8 cellular contexts compared by ENCODE assay signal in the genomic region with DNA sequence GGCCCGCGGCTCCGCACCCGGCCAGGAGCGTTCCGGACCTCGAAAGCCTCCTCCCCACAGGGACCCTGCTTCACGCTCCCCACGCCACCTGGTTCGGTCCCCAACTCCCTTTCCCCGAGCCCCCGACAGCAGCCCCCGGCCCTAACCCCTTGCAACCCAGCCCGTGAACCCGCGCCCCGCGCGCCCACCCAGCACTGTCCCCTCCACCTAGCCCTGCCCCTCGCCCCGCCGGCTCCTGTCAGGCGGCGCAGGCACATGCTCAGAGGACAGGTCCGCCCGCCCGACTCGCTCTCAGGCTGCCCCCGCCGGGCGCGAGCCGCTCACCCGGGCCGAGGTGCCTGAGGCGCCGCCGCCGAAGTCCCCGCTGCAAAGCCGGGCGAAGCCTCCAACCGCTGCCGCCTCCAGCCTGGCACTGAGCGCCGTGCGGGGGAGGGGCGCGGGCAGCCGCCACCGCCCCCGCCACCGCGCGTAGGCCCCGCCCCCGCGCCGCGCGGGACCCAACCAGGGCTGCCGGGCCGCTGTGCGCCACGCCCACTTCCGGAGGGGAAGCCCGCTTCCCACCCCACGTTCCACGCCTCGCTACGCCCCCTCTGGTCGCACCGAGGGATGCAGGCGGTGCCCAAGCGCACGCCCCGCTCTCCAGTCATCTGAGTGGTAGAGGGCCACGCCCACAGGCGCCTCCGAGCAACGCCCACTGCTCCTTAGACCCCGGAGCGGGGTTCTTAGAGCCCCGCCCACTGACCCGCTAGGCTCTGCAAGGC. TPM values are rescaled to one million over a fixed set of nuclear protein-coding genes. Genes with fewer than 3 reads are reported as not detected.
DNase-seq lines count a peak whose midpoint lies in the region; ATAC-seq and TF ChIP-seq lines count a peak whose summit lies in the region.

A gene (minus strand): TSS at position 414 of the 761 bp plus-strand sequence. CDS start 30,200 bp downstream, outside the sequence.

- H3K4me2 ChIP-seq in mammary epithelial cell (ENCODE audit: insufficient read depth, low read depth, low read length) (peak within 1 kb of the TSS; percentile 80), smooth muscle cell (peak within 1 kb of the TSS; percentile 92)

- H3F3A ChIP-seq in smooth muscle cell (ENCODE audit: low read depth) = peaks cover 15% of the 10 kb centered on the region

- in situ Hi-C loops in ACHN (cut with HindIII; ENCODE audit: low pct_ligation_motif_present, low pct_unique_long_range_greater_than_20kb, low sequenced_read_pairs) (no loop called here), mammary epithelial cell (cut with MboI; ENCODE audit: low sequenced_read_pairs in 2 of 2) (no loop called here)

- H2AFZ ChIP-seq in mammary epithelial cell (ENCODE audit: low read depth, low read length) (peak within 1 kb of the TSS; percentile 80), smooth muscle cell (ENCODE audit: low read depth) (peak within 1 kb of the TSS; percentile 82)

- no TSS peak for BruUV-seq in mammary epithelial cell (replicated peaks; lab: Mats Ljungman, UMichigan)

- DNase-seq in ACHN (peak; percentile 99), NCI-H2171 (lab: John Stamatoyannopoulos, UW) (peak; percentile 92), WERI-Rb-1 (peak; percentile 97), mammary epithelial cell (peak; percentile 95), iPS-NIHi11 (ENCODE audit: low spot score) (peak; percentile 94), smooth muscle cell (lab: John Stamatoyannopoulos, UW; ENCODE audit: unreplicated experiment) (peak; percentile 97)

- ATAC-seq in GM18867 (IDR thresholded peaks at IDR 0.05; ENCODE audit: unreplicated experiment) (peak; percentile 70), HG03103 (IDR thresholded peaks at IDR 0.05; ENCODE audit: low read depth, unreplicated experiment) (peak; percentile 52)

- peak within 1 kb of the TSS; percentile 92 for H3K4me3 ChIP-seq in WERI-Rb-1 (ENCODE audit: low read depth, low read length)
- H3K4me3 ChIP-seq in mammary epithelial cell (replicated peaks in 1 of 3; ENCODE audit: insufficient read depth in 1 of 3, low read depth in 2 of 3, low read length in 3 of 3) = peak within 1 kb of the TSS; percentile 87 to 99 (median 98)
- peak within 1 kb of the TSS; percentile 96 for H3K4me3 ChIP-seq in smooth muscle cell

- H3K4me1 ChIP-seq in mammary epithelial cell (ENCODE audit: insufficient read depth, low read length) = peaks cover 37% of the 10 kb centered on the region
- H3K4me1 ChIP-seq in smooth muscle cell (ENCODE audit: low read depth) = peaks cover 17% of the 10 kb centered on the region

- dilution Hi-C loops in mammary epithelial cell (cut with HindIII; ENCODE audit: low sequenced_read_pairs) = no loop called here

- H3K9ac ChIP-seq in mammary epithelial cell (ENCODE audit: insufficient read depth, low read length) (peak within 1 kb of the TSS; percentile 98), smooth muscle cell (ENCODE audit: low read depth) (peak within 1 kb of the TSS; percentile 90)

- peaks cover 50% of the 10 kb centered on the region for H3K79me2 ChIP-seq in mammary epithelial cell (ENCODE audit: insufficient read depth, low read length)
- H3K79me2 ChIP-seq in smooth muscle cell (ENCODE audit: low read depth) = peaks cover 40% of the 10 kb centered on the region

- H3K9me3 ChIP-seq in WERI-Rb-1 (ENCODE audit: severe bottlenecking) (no peaks in the 10 kb centered on the region), mammary epithelial cell (replicated peaks; ENCODE audit: insufficient read depth, low read length) (no peaks in the 10 kb centered on the region), smooth muscle cell (replicated peaks; ENCODE audit: low read depth) (no peaks in the 10 kb centered on the region)

- H3K27me3 ChIP-seq in WERI-Rb-1 (ENCODE audit: insufficient read depth, low read depth, severe bottlenecking) (no peaks in the 10 kb centered on the region), mammary epithelial cell (ENCODE audit: insufficient read depth, low read length) (no peaks in the 10 kb centered on the region), smooth muscle cell (ENCODE audit: low read depth) (no peaks in the 10 kb centered on the region)

- H4K20me1 ChIP-seq in mammary epithelial cell (ENCODE audit: insufficient read depth, low read length) (peaks cover 2% of the 10 kb centered on the region), smooth muscle cell (ENCODE audit: low read depth) (peaks cover 41% of the 10 kb centered on the region)

- CTCF ChIA-PET in mammary epithelial cell (lab: Charles Lee; ENCODE audit: low non-redundant PET) = interaction anchor here (0.6 kb wide), 1 partner anchor 469 kb away, joined by 3 read pairs; no protein-coding TSS in a partner anchor

- intact Hi-C loops in mammary epithelial cell (cut with micrococcal nuclease) = loop anchor here (1.0 to 5.0 kb wide), 7 partner anchors 27 to 366 kb away; a partner anchor contains a TSS

- H3K27ac ChIP-seq in WERI-Rb-1 (peak within 1 kb of the TSS; percentile 84), mammary epithelial cell (ENCODE audit: insufficient read depth, low read depth, low read length) (peak within 1 kb of the TSS; percentile 99), smooth muscle cell (ENCODE audit: low read depth) (peak within 1 kb of the TSS; percentile 93)

- WGBS in mammary epithelial cell (ENCODE audit: low coverage, missing lambda C conversion rate) = 0% methylated on average over 3 of the region's 85 CpGs
- 1% methylated on average over 41 of the region's 85 CpGs for WGBS in smooth muscle cell (ENCODE audit: low lambda C conversion rate)

- no peaks in the 10 kb centered on the region for H3K36me3 ChIP-seq in WERI-Rb-1
- peaks cover 3% of the 10 kb centered on the region for H3K36me3 ChIP-seq in mammary epithelial cell (ENCODE audit: insufficient read depth, low read length)
- no peaks in the 10 kb centered on the region for H3K36me3 ChIP-seq in smooth muscle cell (ENCODE audit: low read depth)

- TF ChIP-seq CTCF in WERI-Rb-1 (IDR thresholded peaks at IDR 0.05; ENCODE audit: low read depth, low read length) (peak; percentile 88), mammary epithelial cell (conservative IDR thresholded peaks at IDR 0.05 in 1 of 2, IDR thresholded peaks at IDR 0.05 in 1 of 2; ENCODE audit: extremely low read depth in 1 of 2, insufficient read depth in 1 of 2, low read depth in 1 of 2, low read length in 2 of 2) (peak; percentile 75 to 88), smooth muscle cell (IDR thresholded peaks at IDR 0.05; ENCODE audit: borderline replicate concordance, insufficient read depth, poor library complexity, severe bottlenecking) (peak; percentile 82)

RNA-seq across cellular contexts. Expression of the gene that starts here (rescaled TPM):
- total RNA-seq in mammary epithelial cell = 100 to 1,000 TPM; 173 to 245 TPM
- 188 TPM for polyA plus RNA-seq in mammary epithelial cell
- 790 TPM for polyA minus RNA-seq in mammary epithelial cell
- 136 and 145 TPM in 2 replicates for total RNA-seq in smooth muscle cell
- polyA plus RNA-seq in smooth muscle cell = 96.7 and 107 TPM in 2 replicates

Comparison
In these comparisons a context has a peak if more than half of its experiments do, and no peak if none do; other contexts are left out.
1. Peak in every context shown above with its lines: DNase-seq, ATAC-seq, H3K4me3 ChIP-seq and H3K27ac ChIP-seq.